Comparison of ENCODE assay signal across 8 cellular contexts in the genomic region with DNA sequence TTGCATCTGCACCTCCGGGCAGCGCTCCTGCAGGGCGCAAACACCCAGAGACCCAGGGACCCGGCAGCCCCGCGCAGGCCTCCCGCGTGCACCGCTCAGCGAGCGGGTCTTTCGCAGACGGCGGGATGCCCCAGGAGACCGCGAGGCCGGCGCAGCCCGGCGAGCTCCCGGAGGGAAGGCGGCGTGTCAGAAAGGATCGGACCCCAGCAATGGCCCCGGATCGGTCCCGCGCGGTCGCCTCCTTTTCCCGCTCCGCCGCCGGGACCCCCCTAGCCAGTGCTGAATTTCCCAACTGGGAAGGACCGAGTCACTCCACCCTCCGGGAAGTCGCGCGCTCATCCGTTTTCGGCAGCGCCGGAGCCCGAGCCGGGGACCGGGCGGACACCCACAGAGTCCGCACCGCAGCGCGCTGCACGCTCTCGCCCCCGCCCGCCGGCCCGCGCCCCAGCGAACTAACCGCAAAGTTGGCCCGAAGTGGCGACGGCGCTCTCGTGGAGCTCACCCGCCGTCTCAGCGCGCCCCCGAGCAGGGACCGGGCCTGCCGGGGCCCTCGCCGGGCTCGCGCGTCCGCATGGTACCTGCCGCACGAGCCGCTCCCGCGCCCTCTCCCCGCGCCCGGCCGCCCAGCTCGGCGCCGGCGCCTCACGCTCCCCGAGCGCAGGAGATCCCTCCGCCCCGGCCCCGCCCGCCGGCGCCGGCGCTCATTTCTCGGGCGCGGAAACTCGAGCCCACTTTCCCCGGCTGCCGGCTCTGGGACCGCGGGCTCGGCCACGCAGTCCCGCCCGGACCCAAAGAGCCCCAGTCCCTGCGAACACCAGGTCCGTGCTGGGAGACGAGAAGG. TPM values are rescaled to one million over a fixed set of nuclear protein-coding genes. Genes with fewer than 3 reads are reported as not detected.
DNase-seq lines count a peak whose midpoint lies in the region; ATAC-seq, FAIRE-seq and TF ChIP-seq lines count a peak whose summit lies in the region.

Gene FAT1 (minus strand): TSS at position 650 of the 841 bp plus-strand sequence. CDS start 14,029 bp downstream, outside the sequence.

- H3K18ac ChIP-seq in mesendoderm (ENCODE audit: low read length), result peak within 1 kb of the TSS; percentile 100

- POLR2A ChIA-PET in A673 (lab: Charles Lee; ENCODE audit: low non-redundant PET), result interaction anchor here (0.6 to 0.7 kb wide), 3 partner anchors 89 to 250 kb away, joined by 3 read pairs; no protein-coding TSS in a partner anchor

- H3K36me3 ChIP-seq in A673 (ENCODE audit: insufficient read depth, low read length, poor library complexity, severe bottlenecking) (no peaks in the 10 kb centered on the region), SK-N-MC (ENCODE audit: insufficient read depth, low read length) (no peaks in the 10 kb centered on the region), mesendoderm (ENCODE audit: control insufficient read depth, insufficient read depth, low read length) (no peaks in the 10 kb centered on the region), transverse colon (no peaks in the 10 kb centered on the region)

- H3K9ac ChIP-seq in SK-N-MC (ENCODE audit: insufficient read length) (no peak within 1 kb of the TSS), mesendoderm (ENCODE audit: low read length) (peak within 1 kb of the TSS; percentile 91)

- H3K79me1 ChIP-seq in mesendoderm (ENCODE audit: low read length), result peaks cover 15% of the 10 kb centered on the region

- H2BK120ac ChIP-seq in mesendoderm (ENCODE audit: low read depth, low read length), result peak within 1 kb of the TSS; percentile 93

- BruUV-seq in A673 (replicated peaks; lab: Mats Ljungman, UMichigan), result no TSS peak

- intact Hi-C loops in A673 (cut with micrococcal nuclease; ENCODE audit: unreplicated experiment) (loop anchor here (1.0 to 10.0 kb wide), 5 partner anchors 54 to 461 kb away; no protein-coding TSS in a partner anchor), transverse colon (cut with DNase I; ENCODE audit: low total_unique reads) (loop anchor here (5.0 kb wide), 1 partner anchor 46 kb away; no protein-coding TSS in a partner anchor)

- peak; percentile 74 for TF ChIP-seq POLR2A in transverse colon (IDR thresholded peaks at IDR 0.05)

- ATAC-seq in HG03175 (IDR thresholded peaks at IDR 0.05; ENCODE audit: unreplicated experiment), result no peak

- H3K23ac ChIP-seq in mesendoderm (ENCODE audit: low read length), result peak within 1 kb of the TSS; percentile 67

- H3K27me3 ChIP-seq in A673 (replicated peaks; ENCODE audit: insufficient read depth, low read depth, low read length, poor library complexity) (no peaks in the 10 kb centered on the region), mesendoderm (ENCODE audit: insufficient read depth, low read length, poor library complexity) (no peaks in the 10 kb centered on the region), transverse colon (peaks cover 13% of the 10 kb centered on the region)

- CTCF ChIA-PET in A673 (lab: Charles Lee), result interaction anchor here (1.0 kb wide), 1 partner anchor 42 kb away, joined by 3 read pairs; no protein-coding TSS in a partner anchor

- in situ Hi-C loops in transverse colon (cut with MboI; ENCODE audit: low pct_ligation_motif_present in 1 of 4, low pct_unique_long_range_greater_than_20kb in 1 of 4, low sequenced_read_pairs in 3 of 4), result no loop called here

- H3K27ac ChIP-seq in A673 (ENCODE audit: low read depth, low read length, poor library complexity, severe bottlenecking), result peak within 1 kb of the TSS; percentile 76
- H3K27ac ChIP-seq in SK-N-MC, result no peak within 1 kb of the TSS
- peak within 1 kb of the TSS; percentile 97 for H3K27ac ChIP-seq in epithelial cell of prostate
- peak within 1 kb of the TSS; percentile 97 for H3K27ac ChIP-seq in mesendoderm (ENCODE audit: low read depth, low read length)
- H3K27ac ChIP-seq in transverse colon, result peak within 1 kb of the TSS; percentile 94 to 97 (median 96)

- H3K9me3 ChIP-seq in A673 (ENCODE audit: low read depth, low read length, poor library complexity, severe bottlenecking) (peaks cover 10% of the 10 kb centered on the region), SK-N-MC (ENCODE audit: low read depth, low read length) (peaks cover 4% of the 10 kb centered on the region; the same call in 1 of the 2 replicates), transverse colon (peaks cover 0 to 9% of the 10 kb centered on the region in 2 donors)

- TF ChIP-seq CTCF in A673 (conservative IDR thresholded peaks at IDR 0.05; ENCODE audit: low read depth, low read length), result no peak
- no peak for TF ChIP-seq CTCF in transverse colon (IDR thresholded peaks at IDR 0.05)

- H3K4me1 ChIP-seq in A673 (ENCODE audit: insufficient read depth, low read length, poor library complexity, severe bottlenecking) (peaks cover 14% of the 10 kb centered on the region), mesendoderm (ENCODE audit: control insufficient read depth, low read depth, low read length) (peaks cover 5% of the 10 kb centered on the region), transverse colon (peaks cover 0 to 21% (median 8%) of the 10 kb centered on the region in 4 donors)

- H4K5ac ChIP-seq in mesendoderm (ENCODE audit: low read length), result no peak within 1 kb of the TSS

- H3K79me2 ChIP-seq in mesendoderm (ENCODE audit: control insufficient read depth, insufficient read depth, low read length), result peaks cover 22% of the 10 kb centered on the region

- no peak for TF ChIP-seq EP300 in transverse colon (IDR thresholded peaks at IDR 0.05; ENCODE audit: low read depth)

- no peak within 1 kb of the TSS for H2AK5ac ChIP-seq in mesendoderm (ENCODE audit: low read length)

- peak within 1 kb of the TSS; percentile 99 for H3K4ac ChIP-seq in mesendoderm (ENCODE audit: low read depth, low read length)

- H3K4me2 ChIP-seq in mesendoderm (ENCODE audit: low read length), result peak within 1 kb of the TSS; percentile 44

- H2BK5ac ChIP-seq in mesendoderm (ENCODE audit: low read length), result peak within 1 kb of the TSS; percentile 78

- FAIRE-seq in GM19239 (lab: Jason Lieb, UNC), result no peak

- no peak within 1 kb of the TSS for H2BK15ac ChIP-seq in mesendoderm (replicated peaks; ENCODE audit: low read depth)

- peak within 1 kb of the TSS; percentile 97 for H3K56ac ChIP-seq in mesendoderm (ENCODE audit: low read length)

- peak; percentile 90 for DNase-seq in A673 (ENCODE audit: low spot score)
- peak; percentile 9 for DNase-seq in GM19239 (ENCODE audit: insufficient read length, low spot score)
- DNase-seq in SK-N-MC (ENCODE audit: low read depth, low spot score), result no peak
- DNase-seq in epithelial cell of prostate (ENCODE audit: low read depth, low spot score), result no peak
- DNase-seq in mesendoderm, result peak; percentile 87
- peak; percentile 71 for DNase-seq in transverse colon
- no peak for DNase-seq in DMS79 treated with DMSO at 0.1 percent for 48 hours (lab: John Stamatoyannopoulos, UW)

- H4K8ac ChIP-seq in mesendoderm (ENCODE audit: low read depth, low read length), result peak within 1 kb of the TSS; percentile 93

- WGBS in mesendoderm (ENCODE audit: extremely low coverage, insufficient coverage, low lambda C conversion rate), result no CpG with 5 or more reads among the region's 117 CpGs
- WGBS in transverse colon (ENCODE audit: low coverage in 1 of 2), 2 donors, result 12% methylated on average over 103 of the region's 117 CpGs; no CpG with 5 or more reads in 1 of the 2 donors

- H3K4me3 ChIP-seq in A673 (ENCODE audit: low read depth, low read length, poor library complexity, severe bottlenecking) (peak within 1 kb of the TSS; percentile 81), SK-N-MC (peak within 1 kb of the TSS; percentile 80), mesendoderm (ENCODE audit: low read length) (peak within 1 kb of the TSS; percentile 81), transverse colon (peak within 1 kb of the TSS; percentile 70 to 96 (median 86))

RNA-seq across cellular contexts. Expression of gene FAT1, which starts in this region (rescaled TPM):
- total RNA-seq in A673 (2021) (99.3 and 107 TPM in 2 replicates), transverse colon (100 to 1,000 TPM; 321 to 477 (median 380) TPM)
- polyA plus RNA-seq in mesendoderm (2013, experiment 1 of 2), result 32.3 TPM
- polyA plus RNA-seq in mesendoderm (2013, experiment 2 of 2), result 29.4 TPM

Comparison
In these comparisons a context has a peak if more than half of its experiments do, and no peak if none do; other contexts are left out.
1. DNase-seq: peak in A673 (single experiment), GM19239 (single experiment), mesendoderm (single experiment) and transverse colon (single experiment); none in SK-N-MC (single experiment), epithelial cell of prostate (single experiment) and DMS79 treated with DMSO at 0.1 percent for 48 hours (single experiment).
2. Peak in every context shown above with its lines, with median percentiles within 50 percentile points of each other: H3K4me3 ChIP-seq.